In genomic region chr7:34501161-34501560, GRCh38 we compare ENCODE assay signal across 27 cellular contexts.
"Had no signal": no experiment of that assay in that cellular context is flagged by ENCODE, and none has a peak within 500 bp of the region (broad histone marks: within the 10 kb centered on the region; RNA-seq: fewer than 3 reads in every experiment).

No MANE protein-coding gene starts in this region.

- H3K27ac Mint-ChIP-seq: activated CD4-positive, alpha-beta memory T cell treated with anti-CD3 and anti-CD28 coated beads, Interleukin-2, amount 10 ng/mL, durations not matched to agents 7 days and 5 days; activated CD8-positive, alpha-beta memory T cell treated with anti-CD3 and anti-CD28 coated beads, Interleukin-2, amount 10 ng/mL, durations not matched to agents 7 days and 5 days; activated naive CD8-positive, alpha-beta T cell treated with anti-CD3 and anti-CD28 coated beads for 36 hours had no signal

- H3K4me3 Mint-ChIP-seq: activated CD4-positive, alpha-beta memory T cell treated with anti-CD3 and anti-CD28 coated beads, Interleukin-2, amount 10 ng/mL, durations not matched to agents 7 days and 5 days; activated CD8-positive, alpha-beta memory T cell treated with anti-CD3 and anti-CD28 coated beads, Interleukin-2, amount 10 ng/mL, durations not matched to agents 7 days and 5 days; activated naive CD8-positive, alpha-beta T cell treated with anti-CD3 and anti-CD28 coated beads for 36 hours had no signal

- H3K4me1 Mint-ChIP-seq: activated CD4-positive, alpha-beta memory T cell treated with anti-CD3 and anti-CD28 coated beads, Interleukin-2, amount 10 ng/mL, durations not matched to agents 7 days and 5 days; activated CD8-positive, alpha-beta memory T cell treated with anti-CD3 and anti-CD28 coated beads, Interleukin-2, amount 10 ng/mL, durations not matched to agents 7 days and 5 days; activated naive CD8-positive, alpha-beta T cell treated with anti-CD3 and anti-CD28 coated beads for 36 hours had no signal

- H3K27ac ChIP-seq: breast epithelium, SJCRH30, SK-N-MC, WERI-Rb-1 had no signal

- H3K9me3 Mint-ChIP-seq: activated naive CD8-positive, alpha-beta T cell treated with anti-CD3 and anti-CD28 coated beads for 36 hours had no signal

- H3K36me3 Mint-ChIP-seq: activated CD8-positive, alpha-beta memory T cell treated with anti-CD3 and anti-CD28 coated beads, Interleukin-2, amount 10 ng/mL, durations not matched to agents 7 days and 5 days; activated naive CD8-positive, alpha-beta T cell treated with anti-CD3 and anti-CD28 coated beads for 36 hours had no signal

- DNase-seq: activated CD4-positive, alpha-beta memory T cell treated with anti-CD3 and anti-CD28 coated beads, Interleukin-2, amount 10 ng/mL, durations not matched to agents 7 days and 5 days; activated CD4-positive, alpha-beta T cell treated with anti-CD3 and anti-CD28 coated beads for 1 hour; activated CD4-positive, alpha-beta T cell treated with anti-CD3 and anti-CD28 coated beads for 48 hours; activated CD4-positive, CD25-positive, alpha-beta regulatory T cell; activated CD8-positive, alpha-beta memory T cell treated with anti-CD3 and anti-CD28 coated beads for 24 hours; activated CD8-positive, alpha-beta memory T cell treated with anti-CD3 and anti-CD28 coated beads, Interleukin-2, amount 10 ng/mL, durations not matched to agents 7 days and 5 days; activated CD8-positive, alpha-beta memory T cell treated with anti-CD3 and anti-CD28 coated beads, Interleukin-2, amount 50 U/mL, for 48 hours; activated effector memory CD4-positive, alpha-beta T cell treated with Interleukin-2 at 50 U/mL for 16 hours; activated naive CD4-positive, alpha-beta T cell treated with anti-CD3 and anti-CD28 coated beads, Interleukin-2, amount 50 U/mL, for 16 hours; activated naive CD8-positive, alpha-beta T cell treated with anti-CD3 and anti-CD28 coated beads for 36 hours; activated T-cell treated with anti-CD3 and anti-CD28 coated beads, Interleukin-2, amount 50 U/mL, for 48 hours; amniotic stem cell; aorta; cerebellar nuclear complex; NCI-H1092 treated with DMSO at 0.1 percent for 48 hours; NCI-H146; NCI-H187; NCI-H2029 treated with DMSO at 0.1 percent for 48 hours; NCI-H2107; NCI-H345; NCI-H524 treated with DMSO at 0.1 percent for 48 hours; SHP77; SJCRH30; T1000; WERI-Rb-1 had no signal

- H3K27me3 Mint-ChIP-seq: activated CD4-positive, alpha-beta memory T cell treated with anti-CD3 and anti-CD28 coated beads, Interleukin-2, amount 10 ng/mL, durations not matched to agents 7 days and 5 days; activated CD8-positive, alpha-beta memory T cell treated with anti-CD3 and anti-CD28 coated beads, Interleukin-2, amount 10 ng/mL, durations not matched to agents 7 days and 5 days; activated naive CD8-positive, alpha-beta T cell treated with anti-CD3 and anti-CD28 coated beads for 36 hours had no signal
